In the genomic region with DNA sequence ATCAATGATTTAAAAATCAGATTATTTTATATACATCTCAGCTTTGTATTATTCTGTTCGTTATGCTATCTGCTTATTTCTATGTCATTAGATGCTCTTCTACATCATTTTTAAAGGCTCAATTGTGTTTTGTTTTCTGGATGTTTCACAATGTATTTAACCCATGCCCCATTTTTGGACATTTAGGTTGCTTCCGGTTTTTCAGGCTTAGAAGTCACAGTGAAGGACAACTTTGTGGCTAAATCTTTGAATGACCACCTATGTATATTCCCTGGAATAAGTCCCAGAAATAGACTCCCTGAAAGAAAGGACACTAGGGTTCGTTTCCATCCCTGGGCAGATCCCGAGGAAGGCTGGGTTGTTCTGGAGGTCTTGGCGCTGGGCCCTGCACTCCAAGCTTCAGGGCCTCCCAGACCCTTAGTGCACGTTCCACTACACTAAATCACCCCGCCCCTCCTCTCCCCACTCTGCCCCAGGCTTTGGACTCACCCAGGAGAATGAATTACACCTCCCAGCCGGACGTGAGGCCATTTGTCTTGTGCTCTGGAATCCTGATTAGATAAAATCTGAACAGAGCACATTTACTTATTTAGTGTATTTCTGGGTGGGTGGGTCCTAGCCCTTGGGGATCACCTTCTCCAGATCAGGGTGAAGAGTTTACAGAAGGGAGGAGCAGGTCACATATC, we compare ENCODE assay signal across 1 cellular context.
TF ChIP-seq lines count a peak whose summit lies in the region.

No MANE protein-coding gene starts in this region.

TF ChIP-seq in SK-N-SH, 30 proteins besides CTCF, POLR2A, EP300 and RAD21 (continued from another document):
- peak; percentile 54 for TF ChIP-seq CHD2 (IDR thresholded peaks at IDR 0.05; ENCODE audit: low read length, partially characterized antibody)
- TF ChIP-seq POLR2AphosphoS5 (IDR thresholded peaks at IDR 0.05; ENCODE audit: low read depth, low read length), result peak; percentile 63; the same call in 1 of the 2 replicates
- TF ChIP-seq TAF1 (IDR thresholded peaks at IDR 0.05; ENCODE audit: borderline replicate concordance, low read depth, low read length), result no peak
- TF ChIP-seq JUND (IDR thresholded peaks at IDR 0.05), result peak; percentile 84
- TF ChIP-seq YY1 (IDR thresholded peaks at IDR 0.05; ENCODE audit: low read depth), result peak; percentile 43; the same call in 1 of the 2 replicates
- peak; percentile 28; the same call in 1 of the 2 replicates for TF ChIP-seq SMC3 (IDR thresholded peaks at IDR 0.05; ENCODE audit: low read depth, low read length)
- peak; percentile 99 for TF ChIP-seq RCOR1 (IDR thresholded peaks at IDR 0.05; ENCODE audit: low read length)
- TF ChIP-seq ELF1 (IDR thresholded peaks at IDR 0.05), result no peak
- peak; percentile 31; the same call in 1 of the 2 replicates for TF ChIP-seq RFX5 (IDR thresholded peaks at IDR 0.05; ENCODE audit: low read length)
- peak; percentile 82 for TF ChIP-seq RXRA (IDR thresholded peaks at IDR 0.05; ENCODE audit: borderline replicate concordance, low read depth)
- TF ChIP-seq, protein P1, sequence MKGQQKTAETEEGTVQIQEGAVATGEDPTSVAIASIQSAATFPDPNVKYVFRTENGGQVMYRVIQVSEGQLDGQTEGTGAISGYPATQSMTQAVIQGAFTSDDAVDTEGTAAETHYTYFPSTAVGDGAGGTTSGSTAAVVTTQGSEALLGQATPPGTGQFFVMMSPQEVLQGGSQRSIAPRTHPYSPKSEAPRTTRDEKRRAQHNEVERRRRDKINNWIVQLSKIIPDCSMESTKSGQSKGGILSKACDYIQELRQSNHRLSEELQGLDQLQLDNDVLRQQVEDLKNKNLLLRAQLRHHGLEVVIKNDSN (IDR thresholded peaks at IDR 0.05; ENCODE audit: borderline replicate concordance, low read depth), result no peak
- TF ChIP-seq NFIC (IDR thresholded peaks at IDR 0.05; ENCODE audit: borderline replicate concordance), result peak; percentile 78
- no peak for TF ChIP-seq MEF2A (IDR thresholded peaks at IDR 0.05; ENCODE audit: borderline replicate concordance, low read depth)
- TF ChIP-seq, protein P2, sequence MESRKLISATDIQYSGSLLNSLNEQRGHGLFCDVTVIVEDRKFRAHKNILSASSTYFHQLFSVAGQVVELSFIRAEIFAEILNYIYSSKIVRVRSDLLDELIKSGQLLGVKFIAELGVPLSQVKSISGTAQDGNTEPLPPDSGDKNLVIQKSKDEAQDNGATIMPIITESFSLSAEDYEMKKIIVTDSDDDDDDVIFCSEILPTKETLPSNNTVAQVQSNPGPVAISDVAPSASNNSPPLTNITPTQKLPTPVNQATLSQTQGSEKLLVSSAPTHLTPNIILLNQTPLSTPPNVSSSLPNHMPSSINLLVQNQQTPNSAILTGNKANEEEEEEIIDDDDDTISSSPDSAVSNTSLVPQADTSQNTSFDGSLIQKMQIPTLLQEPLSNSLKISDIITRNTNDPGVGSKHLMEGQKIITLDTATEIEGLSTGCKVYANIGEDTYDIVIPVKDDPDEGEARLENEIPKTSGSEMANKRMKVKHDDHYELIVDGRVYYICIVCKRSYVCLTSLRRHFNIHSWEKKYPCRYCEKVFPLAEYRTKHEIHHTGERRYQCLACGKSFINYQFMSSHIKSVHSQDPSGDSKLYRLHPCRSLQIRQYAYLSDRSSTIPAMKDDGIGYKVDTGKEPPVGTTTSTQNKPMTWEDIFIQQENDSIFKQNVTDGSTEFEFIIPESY (IDR thresholded peaks at IDR 0.05; ENCODE audit: borderline replicate concordance, low read depth), result no peak
- peak; percentile 78; the same call in 1 of the 2 replicates for TF ChIP-seq TEAD4 (IDR thresholded peaks at IDR 0.05; ENCODE audit: borderline replicate concordance, insufficient read depth)
- TF ChIP-seq SIN3A (IDR thresholded peaks at IDR 0.05; ENCODE audit: borderline replicate concordance, low read depth, low read length), result peak; percentile 20; the same call in 1 of the 2 replicates
- TF ChIP-seq, protein P3, sequence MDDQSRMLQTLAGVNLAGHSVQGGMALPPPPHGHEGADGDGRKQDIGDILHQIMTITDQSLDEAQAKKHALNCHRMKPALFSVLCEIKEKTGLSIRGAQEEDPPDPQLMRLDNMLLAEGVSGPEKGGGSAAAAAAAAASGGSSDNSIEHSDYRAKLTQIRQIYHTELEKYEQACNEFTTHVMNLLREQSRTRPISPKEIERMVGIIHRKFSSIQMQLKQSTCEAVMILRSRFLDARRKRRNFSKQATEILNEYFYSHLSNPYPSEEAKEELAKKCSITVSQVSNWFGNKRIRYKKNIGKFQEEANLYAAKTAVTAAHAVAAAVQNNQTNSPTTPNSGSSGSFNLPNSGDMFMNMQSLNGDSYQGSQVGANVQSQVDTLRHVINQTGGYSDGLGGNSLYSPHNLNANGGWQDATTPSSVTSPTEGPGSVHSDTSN (IDR thresholded peaks at IDR 0.05), result peak; percentile 92
- 0 out of 2 replicates have a peak, but pooled peaks have one; percentile 36 for TF ChIP-seq MXI1 (IDR thresholded peaks at IDR 0.05; ENCODE audit: low read depth, low read length)
TF ChIP-seq in SK-N-SH: peak in this region for 19.
